ENCODE assay signal across 8 cellular contexts in the genomic region with DNA sequence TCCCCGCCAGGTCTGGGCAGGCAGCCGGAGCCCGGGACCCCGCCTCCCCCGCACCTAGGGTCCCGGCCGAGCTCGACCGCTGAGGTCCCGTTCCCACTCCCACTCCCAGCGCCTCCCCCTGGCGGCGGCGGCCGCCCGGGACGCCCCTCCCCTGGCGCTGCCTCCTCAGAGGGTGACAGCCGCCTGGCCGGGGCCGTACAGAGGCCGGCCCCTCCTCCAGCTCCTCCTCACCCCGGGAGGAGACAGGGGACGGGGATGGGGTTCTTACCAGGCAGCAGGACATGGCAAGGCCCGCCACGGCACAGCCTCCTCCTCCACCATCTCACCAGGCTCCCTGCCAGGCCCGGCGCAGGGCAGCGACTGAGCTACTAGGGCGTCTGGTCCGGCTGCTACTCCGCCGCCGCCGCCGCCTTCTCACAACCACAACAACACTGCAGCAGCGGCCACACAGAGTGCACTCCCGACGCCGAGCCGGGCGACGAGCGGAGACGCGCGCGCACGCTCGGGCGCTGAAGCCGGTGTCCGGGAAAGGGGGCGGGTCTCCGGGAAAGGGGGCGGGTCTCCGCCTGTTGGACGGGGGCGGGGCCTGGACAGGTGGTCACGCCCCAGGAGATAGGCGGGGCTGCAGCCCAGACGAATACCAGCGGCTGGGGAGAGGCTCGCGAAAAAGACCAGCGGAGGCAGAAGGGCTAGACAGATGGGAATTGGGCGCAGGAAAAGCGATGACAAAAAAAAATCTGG.
A peak's percentile ranks its signal among the peaks of the same experiment; 100 is the strongest.
DNase-seq lines count a peak whose midpoint lies in the region; ATAC-seq, FAIRE-seq and TF ChIP-seq lines count a peak whose summit lies in the region.
"Not testable (repeated sequence)": the region's sequence is repeated elsewhere in the genome, so short reads cannot be mapped to it uniquely, and the experiment has no call there.

No MANE protein-coding gene starts in this region.

- not testable (repeated sequence) for H3K79me2 ChIP-seq in HepG2 (ENCODE audit: insufficient read depth, low read length)

- not testable (repeated sequence) for FAIRE-seq in HepG2 (lab: Jason Lieb, UNC)

- in situ Hi-C loops in HepG2 (cut with HindIII; ENCODE audit: extremely low pct_ligation_motif_present, low pct_unique_long_range_greater_than_20kb): not testable (repeated sequence)

- not testable (repeated sequence) for H3K27ac Mint-ChIP-seq in CD8-positive, alpha-beta T cell; activated B cell treated with CpG ODN at 0.5 μM for 24 hours

- not testable (repeated sequence) for TF ChIP-seq RAD21 in HepG2 (CRISPR knock-in tag; IDR thresholded peaks at IDR 0.05)

- TF ChIP-seq CTCF in CD8-positive, alpha-beta T cell (IDR thresholded peaks at IDR 0.05); activated B cell treated with CpG ODN at 0.5 μM for 24 hours (IDR thresholded peaks at IDR 0.05); colonic mucosa (IDR thresholded peaks at IDR 0.05); HepG2 (CRISPR knock-in tag; IDR thresholded peaks at IDR 0.05): not testable (repeated sequence)

- 20% methylated on average over 9 of the region's 68 CpGs for WGBS in HepG2 (ENCODE audit: low lambda C conversion rate)

- not testable (repeated sequence) for H3K9me3 ChIP-seq in CD8-positive, alpha-beta T cell (ENCODE audit: low read length); colonic mucosa; HepG2 (ENCODE audit: low read length)

- H3K9me3 Mint-ChIP-seq in CD8-positive, alpha-beta T cell; activated B cell treated with CpG ODN at 0.5 μM for 24 hours: not testable (repeated sequence)

- ATAC-seq in CD8-positive, alpha-beta T cell: not testable (repeated sequence)
- ATAC-seq in activated B cell treated with CpG ODN at 0.5 μM for 24 hours (ENCODE audit: low read depth) (peak; percentile 71), HepG2 (peak; percentile 76)

- not testable (repeated sequence) for H3K27ac ChIP-seq in CD8-positive, alpha-beta T cell (ENCODE audit: low read depth, low read length); colonic mucosa; HepG2 (ENCODE audit: extremely low read length, insufficient read depth, low read length)

- not testable (repeated sequence) for H2AFZ ChIP-seq in HepG2 (ENCODE audit: low read length)

- not testable (repeated sequence) for H3K4me1 Mint-ChIP-seq in CD8-positive, alpha-beta T cell (ENCODE audit: low read depth); activated B cell treated with CpG ODN at 0.5 μM for 24 hours

- POLR2A ChIA-PET in CD8-positive, alpha-beta T cell (lab: Charles Lee); activated B cell treated with CpG ODN at 0.5 μM for 24 hours (lab: Charles Lee); HepG2 (lab: Yijun Ruan, JAX): not testable (repeated sequence)

- not testable (repeated sequence) for TF ChIP-seq POLR2A in HepG2 (IDR thresholded peaks at IDR 0.05; ENCODE audit: insufficient read depth in 1 of 2, low read depth in 2 of 2, low read length in 2 of 2)

- not testable (repeated sequence) for TF ChIP-seq EP300 in HepG2 (IDR thresholded peaks at IDR 0.05; ENCODE audit: low read depth in 2 of 2, low read length in 2 of 2); HepG2 (CRISPR knock-in tag; IDR thresholded peaks at IDR 0.05; ENCODE audit: borderline replicate concordance)

- H3K4me3 ChIP-seq in CD8-positive, alpha-beta T cell (ENCODE audit: low read depth, low read length); colonic mucosa; HepG2 (replicated peaks in 1 of 3; ENCODE audit: insufficient read depth in 1 of 3, low read depth in 2 of 3, low read length in 3 of 3): not testable (repeated sequence)

- H3K4me2 ChIP-seq in HepG2 (ENCODE audit: low read depth, low read length): not testable (repeated sequence)

- H3K36me3 ChIP-seq in CD8-positive, alpha-beta T cell (ENCODE audit: insufficient read depth, low read length); colonic mucosa; HepG2 (replicated peaks in 1 of 2; ENCODE audit: control insufficient read depth in 1 of 2, insufficient read depth in 2 of 2, low read length in 2 of 2): not testable (repeated sequence)

- not testable (repeated sequence) for H3K27me3 ChIP-seq in CD8-positive, alpha-beta T cell (ENCODE audit: insufficient read depth, low read length); colonic mucosa; HepG2 (ENCODE audit: control insufficient read depth in 1 of 2, insufficient read depth in 2 of 2, low read length in 2 of 2)

- intact Hi-C loops in CD8-positive, alpha-beta T cell (cut with DNase I, micrococcal nuclease); activated B cell treated with CpG ODN at 0.5 μM for 24 hours (cut with micrococcal nuclease); colonic mucosa (cut with DNase I); HepG2 (cut with micrococcal nuclease; ENCODE audit: unreplicated experiment): not testable (repeated sequence)

- DNase-seq in CD8-positive, alpha-beta T cell: peak in 6 of 7 experiments; percentile 7 to 51 (median 26)
- DNase-seq in activated B cell treated with CpG ODN at 0.5 μM for 24 hours; HepG2 (ENCODE audit: low spot score): not testable (repeated sequence)
- DNase-seq in activated CD8-positive, alpha-beta memory T cell treated with anti-CD3 and anti-CD28 coated beads, Interleukin-2, amount 50 U/mL, for 4 hours: peak; percentile 21
- DNase-seq in activated effector memory CD4-positive, alpha-beta T cell treated with anti-CD3 and anti-CD28 coated beads, Interleukin-2, amount 50 U/mL, for 16 hours: peak; percentile 80
- peak; percentile 23 for DNase-seq in colonic mucosa
- peak; percentile 53 for DNase-seq in stimulated activated CD4-positive, alpha-beta T cell treated with anti-CD3 and anti-CD28 coated beads, Interleukin-12 subunit alpha, Interleukin-12 subunit beta, amount 100 ng/mL, for 4 hours
- peak; percentile 19 for DNase-seq in stimulated activated CD8-positive, alpha-beta memory T cell treated with anti-CD3 and anti-CD28 coated beads, Interleukin-7, amount 100 ng/mL, for 24 hours (ENCODE audit: low read depth)

- CTCF ChIA-PET in CD8-positive, alpha-beta T cell (lab: Charles Lee); activated B cell treated with CpG ODN at 0.5 μM for 24 hours (lab: Charles Lee); HepG2 (lab: Yijun Ruan, JAX; ENCODE audit: low intra/inter-chr PET ratio, low total read pairs): not testable (repeated sequence)

- not testable (repeated sequence) for BruUV-seq in HepG2 (replicated peaks; lab: Mats Ljungman, UMichigan)

- not testable (repeated sequence) for H3K4me1 ChIP-seq in CD8-positive, alpha-beta T cell (ENCODE audit: insufficient read depth, low read length); colonic mucosa; HepG2 (ENCODE audit: insufficient read depth, low read length)

- H4K20me1 ChIP-seq in HepG2 (ENCODE audit: insufficient read depth, low read length): not testable (repeated sequence)

- H3K27me3 Mint-ChIP-seq in CD8-positive, alpha-beta T cell (ENCODE audit: low read depth); activated B cell treated with CpG ODN at 0.5 μM for 24 hours: not testable (repeated sequence)

- H3K4me3 Mint-ChIP-seq in CD8-positive, alpha-beta T cell: not testable (repeated sequence)
- H3K4me3 Mint-ChIP-seq in activated B cell treated with CpG ODN at 0.5 μM for 24 hours: peak overlapping the region; percentile 59

- not testable (repeated sequence) for H3K36me3 Mint-ChIP-seq in CD8-positive, alpha-beta T cell; activated B cell treated with CpG ODN at 0.5 μM for 24 hours (ENCODE audit: low read depth)

- H3K9ac ChIP-seq in colonic mucosa (ENCODE audit: low read depth in 2 of 2, low read length in 2 of 2); HepG2 (ENCODE audit: insufficient read depth, low read depth, low read length): not testable (repeated sequence)
